21 cellular contexts compared by ENCODE assay signal in genomic region chr11:35553831-35554230, GRCh38. TPM values are rescaled to one million over a fixed set of nuclear protein-coding genes. Genes with fewer than 3 reads are reported as not detected.
DNase-seq lines count a peak whose midpoint lies in the region; ATAC-seq and TF ChIP-seq lines count a peak whose summit lies in the region.
"Had no signal": no experiment of that assay in that cellular context is flagged by ENCODE, and none has a peak within 500 bp of the region (broad histone marks: within the 10 kb centered on the region; RNA-seq: fewer than 3 reads in every experiment).

No MANE protein-coding gene starts in this region.

- H3K4me3 ChIP-seq in left ventricle myocardium inferior (no peak overlapping the region), foreskin fibroblast (ENCODE audit: low read depth in 1 of 2, low read length in 2 of 2) (no peak overlapping the region)
- H3K4me3 ChIP-seq: A549, tibial artery had no signal

- no peak overlapping the region for H3K27ac ChIP-seq in left ventricle myocardium inferior (replicated peaks)
- peak overlapping the region; percentile 46 for H3K27ac ChIP-seq in temporal lobe (ENCODE audit: low read depth, low read length)
- H3K27ac ChIP-seq: A549, KMS-11, tibial artery had no signal

- no peaks in the 10 kb centered on the region; the same call in 1 of the 2 replicates for H3K27me3 Mint-ChIP-seq in WTC11 (ENCODE audit: low read depth)

- no peak overlapping the region for H3K4me3 Mint-ChIP-seq in WTC11

- H3K9me3 Mint-ChIP-seq in WTC11 = no peaks in the 10 kb centered on the region
- H3K9me3 Mint-ChIP-seq: activated T-helper 2 cell treated with anti-CD3 and anti-CD28 coated beads, Interferon-gamma antibody, Interleukin-2, Interleukin-4, amounts not matched to agents 10 μg/mL and 5 μg/mL and 100 μg/mL, durations not matched to agents 14 hours and 24 hours and 36 hours had no signal

- ATAC-seq in left ventricle myocardium superior = peak; percentile 22
- no peak for ATAC-seq in WTC11
- ATAC-seq: A549 had no signal

- CTCF ChIA-PET in WTC11 (lab: Charles Lee) = no interaction called here

- H3K27me3 ChIP-seq in left ventricle myocardium inferior (ENCODE audit: low read depth) = peaks cover 28% of the 10 kb centered on the region
- H3K27me3 ChIP-seq: tibial artery had no signal

- intact Hi-C loops in left ventricle myocardium superior (cut with micrococcal nuclease) (no loop called here), left ventricle myocardium inferior (cut with micrococcal nuclease) (no loop called here)

- H3K36me3 ChIP-seq in left ventricle myocardium inferior = no peaks in the 10 kb centered on the region
- H3K36me3 ChIP-seq: tibial artery had no signal

- H3K27ac Mint-ChIP-seq in WTC11 = no peak overlapping the region
- H3K27ac Mint-ChIP-seq: activated T-helper 2 cell treated with anti-CD3 and anti-CD28 coated beads, Interferon-gamma antibody, Interleukin-2, Interleukin-4, amounts not matched to agents 10 μg/mL and 5 μg/mL and 100 μg/mL, durations not matched to agents 14 hours and 24 hours and 36 hours had no signal

- TF ChIP-seq CTCF in left ventricle myocardium inferior (IDR thresholded peaks at IDR 0.05; ENCODE audit: borderline replicate concordance) (no peak), foreskin fibroblast (IDR thresholded peaks at IDR 0.05; ENCODE audit: low read depth, low read length) (no peak), WTC11 (IDR thresholded peaks at IDR 0.05) (no peak)

- POLR2A ChIA-PET in WTC11 (lab: Charles Lee) = no interaction called here

- DNase-seq in left ventricle myocardium superior = no peak
- DNase-seq in left ventricle myocardium inferior = no peak
- peak; percentile 93 for DNase-seq in amniotic epithelial cell (ENCODE audit: low read depth)
- DNase-seq in foreskin fibroblast = peak; percentile 84 to 95
- DNase-seq in globus pallidus (ENCODE audit: low spot score) = no peak
- DNase-seq in WTC11 (ENCODE audit: low spot score) = no peak
- no peak for DNase-seq in HuH-7 (ENCODE audit: low spot score)
- DNase-seq: activated CD4-positive, alpha-beta T cell treated with anti-CD3 and anti-CD28 coated beads, Interleukin-2, amount 50 U/mL, for 4 hours; NCI-H187; NCI-H526; nucleus accumbens; RPMI8226; stimulated activated CD4-positive, alpha-beta T cell treated with anti-CD3 and anti-CD28 coated beads, Interleukin-15, amount 100 ng/mL, for 24 hours; tibial artery had no signal

- peaks cover 13% of the 10 kb centered on the region for H3K4me1 ChIP-seq in left ventricle myocardium inferior

- peaks cover 23% of the 10 kb centered on the region for H3K4me1 Mint-ChIP-seq in WTC11

- no peaks in the 10 kb centered on the region for H3K36me3 Mint-ChIP-seq in WTC11

- H3K9me3 ChIP-seq in left ventricle myocardium inferior (replicated peaks) = no peaks in the 10 kb centered on the region
- H3K9me3 ChIP-seq: A549, tibial artery had no signal

TF ChIP-seq in WTC11, 78 proteins besides CTCF, POLR2A, EP300 and RAD21:
- no peak for TF ChIP-seq NFATC4 (CRISPR knock-in tag; IDR thresholded peaks at IDR 0.05)
- no peak for TF ChIP-seq FOXJ3 (CRISPR knock-in tag; IDR thresholded peaks at IDR 0.05; ENCODE audit: borderline replicate concordance)
- TF ChIP-seq ERG (CRISPR knock-in tag; IDR thresholded peaks at IDR 0.05) = no peak
- TF ChIP-seq ZNF138 (CRISPR knock-in tag; conservative IDR thresholded peaks at IDR 0.05) = no peak
- no peak for TF ChIP-seq USF1 (CRISPR knock-in tag; IDR thresholded peaks at IDR 0.05)
- TF ChIP-seq EMX1 (CRISPR knock-in tag; IDR thresholded peaks at IDR 0.05) = no peak
- no peak for TF ChIP-seq ZNF512 (CRISPR knock-in tag; IDR thresholded peaks at IDR 0.05; ENCODE audit: borderline replicate concordance)
- TF ChIP-seq, protein P1, sequence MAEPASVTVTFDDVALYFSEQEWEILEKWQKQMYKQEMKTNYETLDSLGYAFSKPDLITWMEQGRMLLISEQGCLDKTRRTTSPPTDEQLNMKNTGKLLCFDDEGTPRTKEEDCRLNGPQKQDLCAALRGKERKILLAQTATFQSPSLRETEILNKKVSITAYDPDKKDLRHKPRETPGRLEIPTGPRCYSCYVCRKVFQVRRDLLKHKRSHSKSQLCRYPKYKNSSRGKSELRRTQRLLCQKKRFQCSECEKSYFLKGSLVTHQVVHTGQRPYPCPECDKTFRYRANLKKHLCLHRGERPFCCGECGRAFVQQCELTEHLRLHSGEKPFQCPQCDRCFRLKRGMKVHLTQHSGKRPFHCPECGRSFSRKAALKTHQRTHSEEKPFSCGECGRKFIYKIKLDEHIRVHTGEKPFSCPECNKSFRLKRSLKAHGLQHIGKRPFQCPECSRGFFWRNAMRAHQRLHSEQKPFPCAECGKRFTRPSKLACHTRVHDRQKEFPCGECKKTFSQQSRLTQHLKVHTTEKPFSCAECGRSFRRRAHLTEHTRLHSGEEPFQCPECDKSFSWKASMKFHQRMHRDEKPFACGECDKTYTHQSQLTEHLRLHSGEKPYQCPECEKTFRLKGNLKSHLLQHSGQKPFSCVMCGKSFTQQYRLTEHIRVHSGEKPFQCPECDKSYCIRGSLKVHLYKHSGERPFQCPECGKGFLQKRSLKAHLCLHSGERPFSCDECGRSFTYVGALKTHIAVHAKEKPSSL (CRISPR knock-in tag; conservative IDR thresholded peaks at IDR 0.05) = no peak
- TF ChIP-seq, protein P2, sequence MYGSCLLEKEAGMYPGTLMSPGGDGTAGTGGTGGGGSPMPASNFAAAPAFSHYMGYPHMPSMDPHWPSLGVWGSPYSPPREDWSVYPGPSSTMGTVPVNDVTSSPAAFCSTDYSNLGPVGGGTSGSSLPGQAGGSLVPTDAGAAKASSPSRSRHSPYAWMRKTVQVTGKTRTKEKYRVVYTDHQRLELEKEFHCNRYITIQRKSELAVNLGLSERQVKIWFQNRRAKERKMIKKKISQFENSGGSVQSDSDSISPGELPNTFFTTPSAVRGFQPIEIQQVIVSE (CRISPR knock-in tag; IDR thresholded peaks at IDR 0.05; ENCODE audit: borderline replicate concordance) = no peak
- TF ChIP-seq SOX15 (CRISPR knock-in tag; IDR thresholded peaks at IDR 0.05) = no peak
- TF ChIP-seq IRF2 (CRISPR knock-in tag; IDR thresholded peaks at IDR 0.05; ENCODE audit: borderline replicate concordance, low read depth) = no peak

RNA-seq across cellular contexts. Expression of gene PAMR1, which starts 28.4 kb away (rescaled TPM):
- 12.4 TPM for total RNA-seq in left ventricle myocardium superior
- 12.9 TPM for total RNA-seq in left ventricle myocardium inferior
- 2.0 TPM for total RNA-seq in temporal lobe
- total RNA-seq in WTC11 (2021) = 2.3 to 3.2 TPM (median 2.8 TPM) in 3 replicates
- total RNA-seq: activated T-helper 2 cell treated with anti-CD3 and anti-CD28 coated beads, Interferon-gamma antibody, Interleukin-2, Interleukin-4, amounts not matched to agents 10 μg/mL and 5 μg/mL and 100 μg/mL, durations not matched to agents 14 hours and 24 hours and 36 hours; endothelial cell of umbilical vein; lung microvascular endothelial cell; T-helper 2 cell treated with Interferon-gamma antibody and Interleukin-4, amounts not matched to agents 100 ng/mL and 5 ng/mL, for 36 hours had no signal

Comparison
In these comparisons a context has a peak if more than half of its experiments do, and no peak if none do; other contexts are left out.
1. DNase-seq: peak in amniotic epithelial cell (single experiment) and foreskin fibroblast (2 of 2); none in left ventricle myocardium superior (single experiment), left ventricle myocardium inferior (single experiment), globus pallidus (single experiment), WTC11 (single experiment) and HuH-7 (single experiment).